Comparison of ENCODE assay signal across 8 cellular contexts in the genomic region with DNA sequence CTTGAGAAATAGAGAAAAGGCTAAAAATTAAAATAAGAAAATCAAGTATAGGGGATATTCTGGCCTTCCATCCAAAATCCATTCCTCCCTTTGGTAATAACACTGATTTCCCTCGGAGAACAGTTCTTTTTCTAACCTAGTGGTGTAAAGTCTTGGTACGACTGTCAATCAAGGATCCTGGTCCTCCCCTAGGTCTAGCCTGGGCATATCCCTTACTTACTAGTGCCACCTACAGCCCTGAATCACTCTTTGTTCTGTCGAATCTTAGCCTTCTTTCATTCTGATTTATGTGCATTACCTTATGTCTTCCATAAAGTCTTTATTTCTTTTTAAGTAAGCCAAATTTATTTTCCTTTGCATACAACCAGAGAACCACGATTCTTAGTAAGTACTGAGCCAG.
DNase-seq lines count a peak whose midpoint lies in the region; ATAC-seq and TF ChIP-seq lines count a peak whose summit lies in the region.

No MANE protein-coding gene starts in this region.

- peak; percentile 13 for TF ChIP-seq CTCF in GM13977 (IDR thresholded peaks at IDR 0.05; ENCODE audit: extremely low read depth, insufficient read depth, missing control alignments)
- no peak for TF ChIP-seq CTCF in mucosa of descending colon (IDR thresholded peaks at IDR 0.05)

- in situ Hi-C loops in GM13977 (cut with MboI; ENCODE audit: low pct_unique_long_range_greater_than_20kb, low sequenced_read_pairs, unreplicated experiment) = no loop called here

- H3K36me3 ChIP-seq in mucosa of descending colon (ENCODE audit: low read depth) = no peaks in the 10 kb centered on the region

- no peaks in the 10 kb centered on the region for H3K9me3 ChIP-seq in mucosa of descending colon

- intact Hi-C loops in mucosa of descending colon (cut with DNase I, micrococcal nuclease) = no loop called here

- no peak overlapping the region for H3K4me3 ChIP-seq in mucosa of descending colon

- DNase-seq in GM13977 (ENCODE audit: low spot score) (peak; percentile 26), HK-2 (ENCODE audit: unreplicated experiment) (peak; percentile 19), amniotic epithelial cell (ENCODE audit: low read depth) (peak; percentile 47), mucosa of descending colon (peak in 1 of 3 donors; percentile 8), cortex of kidney (lab: John Stamatoyannopoulos, UW) (no peak), occipital lobe (lab: John Stamatoyannopoulos, UW) (no peak)

- H3K4me1 ChIP-seq in mucosa of descending colon (ENCODE audit: low read depth) = no peaks in the 10 kb centered on the region

- ATAC-seq in mucosa of descending colon = peak; percentile 59
- no peak for ATAC-seq in GM19452 (IDR thresholded peaks at IDR 0.05; ENCODE audit: unreplicated experiment)
- no peak for ATAC-seq in GM19397 (IDR thresholded peaks at IDR 0.05; ENCODE audit: unreplicated experiment)

Comparison
In these comparisons a context has a peak if more than half of its experiments do, and no peak if none do; other contexts are left out.
1. DNase-seq: peak in GM13977 (single experiment), HK-2 (single experiment) and amniotic epithelial cell (single experiment); none in cortex of kidney (single experiment) and occipital lobe (single experiment).